ENCODE assay signal across 14 cellular contexts in the genomic region with DNA sequence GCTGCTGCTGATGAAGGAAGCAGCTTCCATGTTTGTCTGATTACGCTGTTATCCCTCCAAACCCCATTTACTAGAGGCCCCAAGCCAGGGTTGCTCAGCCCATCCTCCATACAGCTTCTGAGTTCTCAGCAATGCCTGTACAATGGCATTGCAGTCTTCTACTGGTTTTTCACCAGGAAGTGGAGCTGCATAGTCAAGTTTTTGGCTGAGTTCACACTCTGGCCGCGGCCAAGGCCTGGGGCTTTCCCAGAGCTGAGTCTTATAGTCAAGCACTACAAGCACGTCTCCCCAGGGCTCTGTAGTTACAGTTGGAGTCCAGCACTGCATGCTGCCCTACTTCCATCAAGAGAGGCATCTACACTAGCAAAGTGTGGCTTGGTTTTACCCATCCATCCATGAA.
DNase-seq lines count a peak whose midpoint lies in the region; ATAC-seq and TF ChIP-seq lines count a peak whose summit lies in the region.
"Had no signal": no experiment of that assay in that cellular context is flagged by ENCODE, and none has a peak within 500 bp of the region (broad histone marks: within the 10 kb centered on the region; RNA-seq: fewer than 3 reads in every experiment).

No MANE protein-coding gene starts in this region.

- POLR2A ChIA-PET in MCF 10A (lab: Yijun Ruan, JAX), result interaction anchor here (1.2 kb wide), 1 partner anchor 9 kb away, joined by 3 read pairs; no protein-coding TSS in a partner anchor

- intact Hi-C loops in MCF 10A (cut with micrococcal nuclease), result no loop called here
- intact Hi-C loops in mammary epithelial cell (cut with micrococcal nuclease), result no loop called here

- peaks cover 16% of the 10 kb centered on the region for H3K27me3 Mint-ChIP-seq in MCF 10A (ENCODE audit: insufficient read depth, unreplicated experiment)

- H3K27ac Mint-ChIP-seq in MCF 10A (ENCODE audit: low read depth, unreplicated experiment), result no peak overlapping the region
- H3K27ac Mint-ChIP-seq: activated naive CD4-positive, alpha-beta T cell treated with anti-CD3 and anti-CD28 coated beads, Interleukin-2, amount 50 U/mL, for 24 hours; nephron progenitor cell had no signal

- no peaks in the 10 kb centered on the region for H3K36me3 Mint-ChIP-seq in MCF 10A (ENCODE audit: insufficient read depth, unreplicated experiment)
- H3K36me3 Mint-ChIP-seq: activated naive CD4-positive, alpha-beta T cell treated with anti-CD3 and anti-CD28 coated beads, Interleukin-2, amount 50 U/mL, for 24 hours had no signal

- in situ Hi-C loops in mammary epithelial cell (cut with MboI; ENCODE audit: low sequenced_read_pairs in 2 of 2), result no loop called here

- no peaks in the 10 kb centered on the region for H3K9me3 Mint-ChIP-seq in MCF 10A (ENCODE audit: unreplicated experiment)
- H3K9me3 Mint-ChIP-seq: activated naive CD4-positive, alpha-beta T cell treated with anti-CD3 and anti-CD28 coated beads, Interleukin-2, amount 50 U/mL, for 24 hours; nephron progenitor cell had no signal

- CTCF ChIA-PET in MCF 10A (lab: Yijun Ruan, JAX) (no interaction called here), mammary epithelial cell (lab: Charles Lee; ENCODE audit: low non-redundant PET) (no interaction called here)

- no peaks in the 10 kb centered on the region for H3K4me1 ChIP-seq in mammary epithelial cell (ENCODE audit: insufficient read depth, low read length)
- H3K4me1 ChIP-seq in SJCRH30, result peaks cover 11% of the 10 kb centered on the region
- no peaks in the 10 kb centered on the region for H3K4me1 ChIP-seq in smooth muscle cell (ENCODE audit: low read depth)
- H3K4me1 ChIP-seq: testis had no signal

- no peak overlapping the region for H2AFZ ChIP-seq in mammary epithelial cell (ENCODE audit: low read depth, low read length)
- H2AFZ ChIP-seq in smooth muscle cell (ENCODE audit: low read depth), result no peak overlapping the region

- TF ChIP-seq CTCF in MCF 10A (IDR thresholded peaks at IDR 0.05; ENCODE audit: unreplicated experiment), result no peak
- TF ChIP-seq CTCF in mammary epithelial cell (conservative IDR thresholded peaks at IDR 0.05 in 1 of 2, IDR thresholded peaks at IDR 0.05 in 1 of 2; ENCODE audit: extremely low read depth in 1 of 2, insufficient read depth in 1 of 2, low read depth in 1 of 2, low read length in 2 of 2), result no peak
- no peak for TF ChIP-seq CTCF in smooth muscle cell (IDR thresholded peaks at IDR 0.05; ENCODE audit: borderline replicate concordance, insufficient read depth, poor library complexity, severe bottlenecking)

- H3K4me2 ChIP-seq in mammary epithelial cell (ENCODE audit: insufficient read depth, low read depth, low read length) (no peak overlapping the region), smooth muscle cell (no peak overlapping the region)

- DNase-seq in MCF 10A (ENCODE audit: unreplicated experiment) (peak; percentile 5), mammary epithelial cell (no peak), kidney tubule cell (ENCODE audit: low spot score) (no peak), SJCRH30 (no peak), smooth muscle cell (lab: John Stamatoyannopoulos, UW; ENCODE audit: unreplicated experiment) (no peak)
- DNase-seq: NCI-H1092, NCI-H526 treated with DMSO at 0.1 percent for 48 hours, nephron progenitor cell, testis had no signal

- H3F3A ChIP-seq in smooth muscle cell (ENCODE audit: low read depth), result no peaks in the 10 kb centered on the region

- WGBS in mammary epithelial cell (ENCODE audit: low coverage, missing lambda C conversion rate), result 71% methylated on average over 4 of the region's 4 CpGs
- WGBS in smooth muscle cell (ENCODE audit: low lambda C conversion rate), result 93% methylated on average over 4 of the region's 4 CpGs

- ATAC-seq in GM21786 (IDR thresholded peaks at IDR 0.05; ENCODE audit: unreplicated experiment) (peak; percentile 89), HG03378 (IDR thresholded peaks at IDR 0.05; ENCODE audit: unreplicated experiment) (peak; percentile 88), GM21825 (IDR thresholded peaks at IDR 0.05; ENCODE audit: unreplicated experiment) (no peak)

- no peak overlapping the region for H3K27ac ChIP-seq in mammary epithelial cell (ENCODE audit: insufficient read depth, low read depth, low read length)
- no peak overlapping the region for H3K27ac ChIP-seq in SJCRH30
- no peak overlapping the region for H3K27ac ChIP-seq in smooth muscle cell (ENCODE audit: low read depth)
- H3K27ac ChIP-seq: 22Rv1, testis had no signal

- H3K79me2 ChIP-seq in mammary epithelial cell (ENCODE audit: insufficient read depth, low read length) (no peaks in the 10 kb centered on the region), smooth muscle cell (ENCODE audit: low read depth) (no peaks in the 10 kb centered on the region)

- H3K27me3 ChIP-seq in mammary epithelial cell (ENCODE audit: insufficient read depth, low read length) (no peaks in the 10 kb centered on the region), SJCRH30 (no peaks in the 10 kb centered on the region), smooth muscle cell (ENCODE audit: low read depth) (peaks cover 13% of the 10 kb centered on the region)
- H3K27me3 ChIP-seq: testis had no signal

- dilution Hi-C loops in mammary epithelial cell (cut with HindIII; ENCODE audit: low sequenced_read_pairs), result no loop called here

- H3K4me1 Mint-ChIP-seq in MCF 10A (ENCODE audit: insufficient read depth, unreplicated experiment), result no peaks in the 10 kb centered on the region
- H3K4me1 Mint-ChIP-seq: activated naive CD4-positive, alpha-beta T cell treated with anti-CD3 and anti-CD28 coated beads, Interleukin-2, amount 50 U/mL, for 24 hours; nephron progenitor cell had no signal

- H3K4me3 Mint-ChIP-seq in MCF 10A (ENCODE audit: unreplicated experiment), result no peak overlapping the region
- H3K4me3 Mint-ChIP-seq: activated naive CD4-positive, alpha-beta T cell treated with anti-CD3 and anti-CD28 coated beads, Interleukin-2, amount 50 U/mL, for 24 hours; nephron progenitor cell had no signal

- H3K9ac ChIP-seq in mammary epithelial cell (ENCODE audit: insufficient read depth, low read length) (no peak overlapping the region), smooth muscle cell (ENCODE audit: low read depth) (no peak overlapping the region)

- H3K9me3 ChIP-seq in mammary epithelial cell (replicated peaks; ENCODE audit: insufficient read depth, low read length) (no peaks in the 10 kb centered on the region), SJCRH30 (replicated peaks) (no peaks in the 10 kb centered on the region), smooth muscle cell (replicated peaks; ENCODE audit: low read depth) (no peaks in the 10 kb centered on the region)
- H3K9me3 ChIP-seq: testis had no signal

- H4K20me1 ChIP-seq in mammary epithelial cell (ENCODE audit: insufficient read depth, low read length) (no peaks in the 10 kb centered on the region), smooth muscle cell (ENCODE audit: low read depth) (no peaks in the 10 kb centered on the region)

- H3K4me3 ChIP-seq in mammary epithelial cell (replicated peaks in 1 of 3; ENCODE audit: insufficient read depth in 1 of 3, low read depth in 2 of 3, low read length in 3 of 3) (no peak overlapping the region), SJCRH30 (no peak overlapping the region), smooth muscle cell (no peak overlapping the region)
- H3K4me3 ChIP-seq: testis had no signal

- no peaks in the 10 kb centered on the region for H3K36me3 ChIP-seq in mammary epithelial cell (ENCODE audit: insufficient read depth, low read length)
- H3K36me3 ChIP-seq in SJCRH30, result no peaks in the 10 kb centered on the region
- no peaks in the 10 kb centered on the region for H3K36me3 ChIP-seq in smooth muscle cell (ENCODE audit: low read depth)

- BruUV-seq in MCF 10A (replicated peaks; lab: Mats Ljungman, UMichigan) (no TSS peak), mammary epithelial cell (replicated peaks; lab: Mats Ljungman, UMichigan) (no TSS peak)
